Comparison of ENCODE assay signal across 1 cellular context in the genomic region with DNA sequence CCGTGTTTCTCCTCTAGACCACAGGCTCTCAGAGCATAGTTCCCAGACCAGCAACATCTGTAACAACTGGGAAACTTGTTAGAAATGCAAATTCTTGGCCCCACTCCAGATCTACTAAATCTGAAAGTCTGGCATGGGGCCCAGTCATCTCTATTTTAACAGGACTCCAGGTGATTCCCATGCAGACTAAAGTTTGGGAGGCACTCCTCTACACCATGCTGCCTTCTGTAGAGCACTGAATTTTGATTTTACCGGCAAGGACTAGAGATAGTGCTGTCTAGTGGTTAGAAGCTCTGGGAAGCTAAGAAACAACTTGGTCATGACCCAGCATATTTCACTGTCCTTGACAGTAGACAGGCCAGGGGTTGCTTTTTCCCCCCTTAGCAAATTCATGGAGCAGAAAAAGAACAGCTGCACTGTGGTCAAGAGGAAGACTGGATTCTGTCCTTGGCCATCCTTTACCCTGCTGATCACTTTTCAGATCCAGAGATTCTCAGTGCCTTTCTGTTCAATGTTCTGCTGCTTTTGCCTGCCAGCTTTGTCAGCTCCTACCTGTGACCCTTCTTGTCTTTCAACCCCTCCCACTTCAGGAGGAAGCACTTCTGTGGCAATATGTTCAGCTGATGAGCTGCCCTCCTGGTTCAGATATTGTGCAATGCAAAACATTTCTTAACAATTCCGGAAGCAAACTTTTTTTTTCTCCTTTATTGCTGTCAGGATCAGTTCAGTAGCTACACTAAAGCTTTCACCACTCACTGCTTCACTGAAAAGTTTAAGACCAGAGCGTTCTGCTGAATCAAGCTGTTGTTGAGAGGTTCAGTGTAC.
TF ChIP-seq lines count a peak whose summit lies in the region.

No MANE protein-coding gene starts in this region.

TF ChIP-seq in HepG2, 621 proteins besides CTCF, POLR2A, EP300 and RAD21 (continued from another document and continues in another):
- no peak for TF ChIP-seq ZHX2 (IDR thresholded peaks at IDR 0.05; ENCODE audit: low read depth)
- TF ChIP-seq ZHX2 (CRISPR knock-in tag; IDR thresholded peaks at IDR 0.05; ENCODE audit: borderline replicate concordance), result no peak
- TF ChIP-seq MYNN (CRISPR knock-in tag; IDR thresholded peaks at IDR 0.05; ENCODE audit: low read depth), result no peak
- no peak for TF ChIP-seq ZNF225 (CRISPR knock-in tag; IDR thresholded peaks at IDR 0.05)
- no peak for TF ChIP-seq CBFB (CRISPR knock-in tag; IDR thresholded peaks at IDR 0.05)
- TF ChIP-seq, protein P1, sequence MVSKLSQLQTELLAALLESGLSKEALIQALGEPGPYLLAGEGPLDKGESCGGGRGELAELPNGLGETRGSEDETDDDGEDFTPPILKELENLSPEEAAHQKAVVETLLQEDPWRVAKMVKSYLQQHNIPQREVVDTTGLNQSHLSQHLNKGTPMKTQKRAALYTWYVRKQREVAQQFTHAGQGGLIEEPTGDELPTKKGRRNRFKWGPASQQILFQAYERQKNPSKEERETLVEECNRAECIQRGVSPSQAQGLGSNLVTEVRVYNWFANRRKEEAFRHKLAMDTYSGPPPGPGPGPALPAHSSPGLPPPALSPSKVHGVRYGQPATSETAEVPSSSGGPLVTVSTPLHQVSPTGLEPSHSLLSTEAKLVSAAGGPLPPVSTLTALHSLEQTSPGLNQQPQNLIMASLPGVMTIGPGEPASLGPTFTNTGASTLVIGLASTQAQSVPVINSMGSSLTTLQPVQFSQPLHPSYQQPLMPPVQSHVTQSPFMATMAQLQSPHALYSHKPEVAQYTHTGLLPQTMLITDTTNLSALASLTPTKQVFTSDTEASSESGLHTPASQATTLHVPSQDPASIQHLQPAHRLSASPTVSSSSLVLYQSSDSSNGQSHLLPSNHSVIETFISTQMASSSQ (IDR thresholded peaks at IDR 0.05; ENCODE audit: low read depth), result 0 out of 2 replicates have a peak, but pooled peaks have one; percentile 25
- TF ChIP-seq, protein P1 (CRISPR knock-in tag; IDR thresholded peaks at IDR 0.05; ENCODE audit: borderline replicate concordance), result no peak
- no peak for TF ChIP-seq HES4 (CRISPR knock-in tag; IDR thresholded peaks at IDR 0.05; ENCODE audit: borderline replicate concordance)
- no peak for TF ChIP-seq ATAD3A (CRISPR knock-in tag; IDR thresholded peaks at IDR 0.05)
- TF ChIP-seq ZSCAN30 (CRISPR knock-in tag; IDR thresholded peaks at IDR 0.05), result no peak
- TF ChIP-seq KDM5A (IDR thresholded peaks at IDR 0.05; ENCODE audit: borderline replicate concordance, low read length), result peak; percentile 45; the same call in 1 of the 2 replicates
- no peak for TF ChIP-seq ZNF446 (CRISPR knock-in tag; IDR thresholded peaks at IDR 0.05)
- no peak for TF ChIP-seq ZNF496 (CRISPR knock-in tag; IDR thresholded peaks at IDR 0.05; ENCODE audit: insufficient replicate concordance)
- no peak for TF ChIP-seq MAFK (conservative IDR thresholded peaks at IDR 0.05 in 1 of 2, IDR thresholded peaks at IDR 0.05 in 1 of 2; ENCODE audit: low read length in 2 of 2)
- TF ChIP-seq HNF4G (IDR thresholded peaks at IDR 0.05; ENCODE audit: borderline replicate concordance, low read depth, low read length), result 0 out of 2 replicates have a peak, but pooled peaks have one; percentile 42
- no peak for TF ChIP-seq HNF4G (CRISPR knock-in tag; IDR thresholded peaks at IDR 0.05; ENCODE audit: borderline replicate concordance, low read depth)
- TF ChIP-seq PHB2 (IDR thresholded peaks at IDR 0.05; ENCODE audit: partially characterized antibody), result no peak
- TF ChIP-seq ZNF792 (CRISPR knock-in tag; IDR thresholded peaks at IDR 0.05), result peak; percentile 67; the same call in 1 of the 2 replicates
- TF ChIP-seq, protein P2, sequence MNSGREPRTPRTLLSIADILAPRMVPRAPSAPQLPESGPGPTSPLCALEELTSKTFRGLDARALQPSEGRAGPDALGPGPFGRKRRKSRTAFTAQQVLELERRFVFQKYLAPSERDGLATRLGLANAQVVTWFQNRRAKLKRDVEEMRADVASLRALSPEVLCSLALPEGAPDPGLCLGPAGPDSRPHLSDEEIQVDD (CRISPR knock-in tag; IDR thresholded peaks at IDR 0.05; ENCODE audit: borderline replicate concordance), result no peak
- TF ChIP-seq, protein P3, sequence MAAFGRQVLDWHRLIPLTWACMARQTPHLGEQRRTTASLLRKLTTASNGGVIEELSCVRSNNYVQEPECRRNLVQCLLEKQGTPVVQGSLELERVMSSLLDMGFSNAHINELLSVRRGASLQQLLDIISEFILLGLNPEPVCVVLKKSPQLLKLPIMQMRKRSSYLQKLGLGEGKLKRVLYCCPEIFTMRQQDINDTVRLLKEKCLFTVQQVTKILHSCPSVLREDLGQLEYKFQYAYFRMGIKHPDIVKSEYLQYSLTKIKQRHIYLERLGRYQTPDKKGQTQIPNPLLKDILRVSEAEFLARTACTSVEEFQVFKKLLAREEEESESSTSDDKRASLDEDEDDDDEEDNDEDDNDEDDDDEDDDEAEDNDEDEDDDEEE (CRISPR knock-in tag; IDR thresholded peaks at IDR 0.05), result no peak
- TF ChIP-seq MED13 (CRISPR knock-in tag; IDR thresholded peaks at IDR 0.05), result no peak; the same call in 1 of the 2 replicates
- TF ChIP-seq SATB2 (CRISPR knock-in tag; IDR thresholded peaks at IDR 0.05), result no peak
- no peak for TF ChIP-seq ATRX (CRISPR knock-in tag; IDR thresholded peaks at IDR 0.05; ENCODE audit: borderline replicate concordance)
- peak; percentile 86 for TF ChIP-seq RXRB (CRISPR knock-in tag; IDR thresholded peaks at IDR 0.05; ENCODE audit: borderline replicate concordance)
- TF ChIP-seq SUZ12 (IDR thresholded peaks at IDR 0.05; ENCODE audit: low read depth, low read length), result no peak
- TF ChIP-seq ERF (CRISPR knock-in tag; IDR thresholded peaks at IDR 0.05), result peak; percentile 84; the same call in 1 of the 2 replicates
- TF ChIP-seq ZNF180 (CRISPR knock-in tag; IDR thresholded peaks at IDR 0.05; ENCODE audit: borderline replicate concordance, low read depth), result no peak
- peak; percentile 75; the same call in 1 of the 2 replicates for TF ChIP-seq MLX (CRISPR knock-in tag; IDR thresholded peaks at IDR 0.05)
- no peak for TF ChIP-seq HIVEP1 (CRISPR knock-in tag; IDR thresholded peaks at IDR 0.05)
- TF ChIP-seq SSRP1 (CRISPR knock-in tag; IDR thresholded peaks at IDR 0.05), result no peak
- no peak for TF ChIP-seq ZNF136 (CRISPR knock-in tag; IDR thresholded peaks at IDR 0.05; ENCODE audit: low read depth)
- TF ChIP-seq AKNA (CRISPR knock-in tag; IDR thresholded peaks at IDR 0.05; ENCODE audit: borderline replicate concordance), result no peak
- TF ChIP-seq MED8 (CRISPR knock-in tag; IDR thresholded peaks at IDR 0.05; ENCODE audit: insufficient replicate concordance), result peak; percentile 66
- TF ChIP-seq ZNF329 (CRISPR knock-in tag; IDR thresholded peaks at IDR 0.05; ENCODE audit: low read depth), result no peak
- no peak for TF ChIP-seq ZNF281 (CRISPR knock-in tag; IDR thresholded peaks at IDR 0.05; ENCODE audit: borderline replicate concordance)
- no peak for TF ChIP-seq NCOA1 (CRISPR knock-in tag; IDR thresholded peaks at IDR 0.05)
- no peak for TF ChIP-seq ZZZ3 (CRISPR knock-in tag; IDR thresholded peaks at IDR 0.05; ENCODE audit: borderline replicate concordance)
- peak; percentile 79 for TF ChIP-seq ISL2 (CRISPR knock-in tag; IDR thresholded peaks at IDR 0.05)
